Comparison of ENCODE assay signal across 2 cellular contexts in genomic region chr9:4680178-4680535, GRCh38.
TF ChIP-seq lines count a peak whose summit lies in the region.

No MANE protein-coding gene starts in this region.

TF ChIP-seq in endothelial cell of umbilical vein, 7 proteins besides CTCF, POLR2A, EP300 and RAD21 (continued from another document):
- TF ChIP-seq GATA2 (IDR thresholded peaks at IDR 0.05; ENCODE audit: insufficient read depth, insufficient read length, low read depth, low read length), result no peak
- no peak for TF ChIP-seq FOS (IDR thresholded peaks at IDR 0.05; ENCODE audit: borderline replicate concordance, insufficient read depth, low read length)
- no peak for TF ChIP-seq POLR2AphosphoS5 (IDR thresholded peaks at IDR 0.05; ENCODE audit: insufficient read depth, low read depth, low read length)

TF ChIP-seq in HEK293T, 16 proteins besides CTCF, POLR2A, EP300 and RAD21 (continued from another document):
- TF ChIP-seq FOXM1 (IDR thresholded peaks at IDR 0.05; ENCODE audit: borderline replicate concordance) (no peak), FOXK2 (IDR thresholded peaks at IDR 0.05) (no peak)
